Comparison of ENCODE assay signal across 8 cellular contexts in genomic region chr4:64781737-64782326, GRCh38.
A peak's percentile ranks its signal among the peaks of the same experiment; 100 is the strongest.
DNase-seq lines count a peak whose midpoint lies in the region; ATAC-seq and TF ChIP-seq lines count a peak whose summit lies in the region.

No MANE protein-coding gene starts in this region.

- H3K4me1 Mint-ChIP-seq in MCF 10A (ENCODE audit: insufficient read depth, unreplicated experiment) (no peaks in the 10 kb centered on the region), mesothelial cell of epicardium (peaks cover 10% of the 10 kb centered on the region)
- H3K4me1 Mint-ChIP-seq in activated CD4-positive, alpha-beta T cell treated with anti-CD3 and anti-CD28 coated beads, Interleukin-2, amount 10 ng/mL, durations not matched to agents 24 days and 14 days: no peaks in the 10 kb centered on the region

- peak; percentile 60 for TF ChIP-seq CTCF in MCF 10A (IDR thresholded peaks at IDR 0.05; ENCODE audit: unreplicated experiment)
- peak; percentile 91 for TF ChIP-seq CTCF in mesothelial cell of epicardium (IDR thresholded peaks at IDR 0.05; ENCODE audit: unreplicated experiment)

- H3K36me3 Mint-ChIP-seq in MCF 10A (ENCODE audit: insufficient read depth, unreplicated experiment) (no peaks in the 10 kb centered on the region), mesothelial cell of epicardium (no peaks in the 10 kb centered on the region)
- H3K36me3 Mint-ChIP-seq in activated CD4-positive, alpha-beta T cell treated with anti-CD3 and anti-CD28 coated beads, Interleukin-2, amount 10 ng/mL, durations not matched to agents 24 days and 14 days (ENCODE audit: low read depth): no peaks in the 10 kb centered on the region

- no peak for ATAC-seq in HG03521 (IDR thresholded peaks at IDR 0.05; ENCODE audit: unreplicated experiment)

- intact Hi-C loops in MCF 10A (cut with micrococcal nuclease): loop anchor here (2.0 to 5.0 kb wide), 4 partner anchors 165 to 1907 kb away; no protein-coding TSS in a partner anchor
- intact Hi-C loops in activated CD4-positive, alpha-beta T cell treated with anti-CD3 and anti-CD28 coated beads, Interleukin-2, amount 10 ng/mL, durations not matched to agents 24 days and 14 days (cut with micrococcal nuclease): loop anchor here (10.0 kb wide), 1 partner anchor 233 kb away; no protein-coding TSS in a partner anchor

- peak; percentile 54 for DNase-seq in ELR (ENCODE audit: low read depth)
- DNase-seq in H4 (ENCODE audit: low spot score): peak; percentile 24
- peak; percentile 48 for DNase-seq in NCI-H1694 treated with DMSO at 0.1 percent for 48 hours (lab: John Stamatoyannopoulos, UW)
- DNase-seq in MCF 10A (ENCODE audit: unreplicated experiment): peak; percentile 57
- DNase-seq in mesothelial cell of epicardium (ENCODE audit: low spot score in 2 of 2, unreplicated experiment in 2 of 2): no peak
- no peak for DNase-seq in NCI-H187 treated with DMSO at 0.1 percent for 48 hours (lab: John Stamatoyannopoulos, UW)
- DNase-seq in activated CD4-positive, alpha-beta T cell treated with anti-CD3 and anti-CD28 coated beads, Interleukin-2, amount 10 ng/mL, durations not matched to agents 24 days and 14 days: no peak

- H3K27me3 Mint-ChIP-seq in MCF 10A (ENCODE audit: insufficient read depth, unreplicated experiment) (no peaks in the 10 kb centered on the region), mesothelial cell of epicardium (ENCODE audit: low read depth) (peaks cover 8% of the 10 kb centered on the region)
- H3K27me3 Mint-ChIP-seq in activated CD4-positive, alpha-beta T cell treated with anti-CD3 and anti-CD28 coated beads, Interleukin-2, amount 10 ng/mL, durations not matched to agents 24 days and 14 days: no peaks in the 10 kb centered on the region

- CTCF ChIA-PET in MCF 10A (lab: Yijun Ruan, JAX): interaction anchor here (0.5 to 1.3 kb wide), 13 partner anchors 9 to 308 kb away, joined by 3 to 5 read pairs (median 3); no protein-coding TSS in a partner anchor

- H3K4me3 Mint-ChIP-seq in MCF 10A (ENCODE audit: unreplicated experiment) (no peak overlapping the region), mesothelial cell of epicardium (no peak overlapping the region)
- H3K4me3 Mint-ChIP-seq in activated CD4-positive, alpha-beta T cell treated with anti-CD3 and anti-CD28 coated beads, Interleukin-2, amount 10 ng/mL, durations not matched to agents 24 days and 14 days: no peak overlapping the region

- BruUV-seq in MCF 10A (replicated peaks; lab: Mats Ljungman, UMichigan): no TSS peak

- POLR2A ChIA-PET in MCF 10A (lab: Yijun Ruan, JAX): interaction anchor here (0.6 kb wide), 1 partner anchor 261 kb away, joined by 3 read pairs; no protein-coding TSS in a partner anchor

- H3K9me3 Mint-ChIP-seq in MCF 10A (ENCODE audit: unreplicated experiment): no peaks in the 10 kb centered on the region
- H3K9me3 Mint-ChIP-seq in mesothelial cell of epicardium: no peaks in the 10 kb centered on the region
- no peaks in the 10 kb centered on the region for H3K9me3 Mint-ChIP-seq in activated CD4-positive, alpha-beta T cell treated with anti-CD3 and anti-CD28 coated beads, Interleukin-2, amount 10 ng/mL, durations not matched to agents 24 days and 14 days

- H3K27ac Mint-ChIP-seq in MCF 10A (ENCODE audit: low read depth, unreplicated experiment): no peak overlapping the region
- no peak overlapping the region for H3K27ac Mint-ChIP-seq in mesothelial cell of epicardium
- H3K27ac Mint-ChIP-seq in activated CD4-positive, alpha-beta T cell treated with anti-CD3 and anti-CD28 coated beads, Interleukin-2, amount 10 ng/mL, durations not matched to agents 24 days and 14 days: no peak overlapping the region

Comparison
In these comparisons a context has a peak if more than half of its experiments do, and no peak if none do; other contexts are left out.
1. DNase-seq: peak in ELR (single experiment), H4 (single experiment), NCI-H1694 treated with DMSO at 0.1 percent for 48 hours (single experiment) and MCF 10A (single experiment); none in mesothelial cell of epicardium (0 of 2), NCI-H187 treated with DMSO at 0.1 percent for 48 hours (single experiment) and activated CD4-positive, alpha-beta T cell treated with anti-CD3 and anti-CD28 coated beads, Interleukin-2, amount 10 ng/mL, durations not matched to agents 24 days and 14 days (single experiment).